Comparison of ENCODE assay signal across 21 cellular contexts in genomic region chr21:42664614-42665013, GRCh38. TPM values are rescaled to one million over a fixed set of nuclear protein-coding genes. Genes with fewer than 3 reads are reported as not detected.
DNase-seq lines count a peak whose midpoint lies in the region; ATAC-seq and TF ChIP-seq lines count a peak whose summit lies in the region.
"Had no signal": no experiment of that assay in that cellular context is flagged by ENCODE, and none has a peak within 500 bp of the region (broad histone marks: within the 10 kb centered on the region; RNA-seq: fewer than 3 reads in every experiment).

No MANE protein-coding gene starts in this region.

- no peak for ATAC-seq in HG03139 (IDR thresholded peaks at IDR 0.05; ENCODE audit: unreplicated experiment)
- ATAC-seq: GM23338 had no signal

- H3K4me3 ChIP-seq in SK-N-MC = no peak overlapping the region
- H3K4me3 ChIP-seq in endodermal cell (ENCODE audit: low read length) = no peak overlapping the region
- no peak overlapping the region for H3K4me3 ChIP-seq in trophoblast cell (ENCODE audit: low read depth, low read length)
- H3K4me3 ChIP-seq: GM23338, MG63 had no signal

- H3K9ac ChIP-seq in SK-N-MC (ENCODE audit: insufficient read length) (no peak overlapping the region), endodermal cell (ENCODE audit: extremely low read depth, low read length, poor library complexity, severe bottlenecking) (no peak overlapping the region), trophoblast cell (ENCODE audit: low read length) (no peak overlapping the region)

- WGBS in endodermal cell (ENCODE audit: insufficient coverage in 1 of 2, insufficient read length in 1 of 2), 2 experiments = 95 to 96% methylated on average over 9 to 10 of the region's 10 CpGs
- WGBS in trophoblast cell (ENCODE audit: extremely low coverage, insufficient coverage, insufficient read length) = no CpG with 5 or more reads among the region's 10 CpGs

- H3K36me3 ChIP-seq in SK-N-MC (ENCODE audit: insufficient read depth, low read length) (peaks cover 11% of the 10 kb centered on the region; the same call in 1 of the 2 replicates), endodermal cell (ENCODE audit: control insufficient read depth, insufficient read depth, low read length) (peaks cover 39% of the 10 kb centered on the region), trophoblast cell (ENCODE audit: control insufficient read depth in 1 of 2, insufficient read depth in 2 of 2, low read length in 2 of 2) (peaks cover 8 to 12% of the 10 kb centered on the region in 2 experiments)
- H3K36me3 ChIP-seq: MG63 had no signal

- H3K27ac Mint-ChIP-seq in nephron = peak overlapping the region; percentile 16 to 62 (median 44)
- H3K27ac Mint-ChIP-seq in endodermal cell = no peak overlapping the region
- H3K27ac Mint-ChIP-seq: GM23338 had no signal

- no peak for DNase-seq in SK-N-MC (ENCODE audit: low read depth, low spot score)
- DNase-seq in caudate nucleus (lab: John Stamatoyannopoulos, UW) = no peak
- no peak for DNase-seq in substantia nigra (lab: John Stamatoyannopoulos, UW)
- no peak for DNase-seq in endodermal cell
- DNase-seq in GF-D8 (lab: John Stamatoyannopoulos, UW) = no peak
- DNase-seq in trophoblast cell = no peak
- DNase-seq: AML-193; CD4-positive, alpha-beta memory T cell; COR-L47; DMS53; H9; IMR-90; KG1; NCI-H1105 treated with DMSO at 0.1 percent for 48 hours; NCI-H2029; NCI-H524 treated with DMSO at 0.1 percent for 48 hours; NCI-H774 had no signal

- H3K27me3 ChIP-seq in endodermal cell (ENCODE audit: control insufficient read depth, insufficient read depth, low read length, poor library complexity, severe bottlenecking) (no peaks in the 10 kb centered on the region), trophoblast cell (ENCODE audit: insufficient read depth, low read length) (no peaks in the 10 kb centered on the region)
- H3K27me3 ChIP-seq: MG63 had no signal

- H4K12ac ChIP-seq in trophoblast cell (ENCODE audit: low read depth, low read length) = no peak overlapping the region

- no peaks in the 10 kb centered on the region for H3K79me1 ChIP-seq in trophoblast cell (ENCODE audit: low read length)

- H2BK5ac ChIP-seq in trophoblast cell (ENCODE audit: low read depth, low read length, poor library complexity) = no peak overlapping the region

- H3K14ac ChIP-seq in trophoblast cell (ENCODE audit: low read length) = no peak overlapping the region

- no peak overlapping the region for H4K91ac ChIP-seq in trophoblast cell (ENCODE audit: low read depth, low read length)

- no peak overlapping the region for H3K4ac ChIP-seq in trophoblast cell (ENCODE audit: low read depth, low read length)

- H3K27ac ChIP-seq in SK-N-MC (peak overlapping the region; percentile 73; the same call in 1 of the 2 replicates), caudate nucleus (ENCODE audit: low read depth, low read length) (peak overlapping the region; percentile 52), substantia nigra (ENCODE audit: low read depth, low read length, poor library complexity, severe bottlenecking) (peak overlapping the region; percentile 85), endodermal cell (ENCODE audit: low read depth, low read length) (no peak overlapping the region), trophoblast cell (ENCODE audit: low read depth, low read length) (no peak overlapping the region)

- H3K9me3 ChIP-seq in SK-N-MC (ENCODE audit: low read depth, low read length) (no peaks in the 10 kb centered on the region), endodermal cell (ENCODE audit: control insufficient read depth, low read length) (no peaks in the 10 kb centered on the region), trophoblast cell (ENCODE audit: insufficient read depth, low read depth, low read length) (peaks cover 16% of the 10 kb centered on the region)
- H3K9me3 ChIP-seq: MG63 had no signal

- no peak overlapping the region for H2AK5ac ChIP-seq in trophoblast cell (ENCODE audit: low read length)

- H2AFZ ChIP-seq in trophoblast cell (ENCODE audit: insufficient read depth, low read length, poor library complexity) = no peak overlapping the region
- H2AFZ ChIP-seq: GM23338 had no signal

- H2BK120ac ChIP-seq in trophoblast cell (ENCODE audit: insufficient read depth, low read length, poor library complexity) = no peak overlapping the region

- H3K4me1 Mint-ChIP-seq in nephron (peaks cover 43% of the 10 kb centered on the region), endodermal cell (peaks cover 25% of the 10 kb centered on the region)
- H3K4me1 Mint-ChIP-seq: CD4-positive, alpha-beta memory T cell had no signal

- H3K36me3 Mint-ChIP-seq in nephron (ENCODE audit: low read depth) (peaks cover 10% of the 10 kb centered on the region), endodermal cell (ENCODE audit: low read depth) (peaks cover 31% of the 10 kb centered on the region)
- H3K36me3 Mint-ChIP-seq: CD4-positive, alpha-beta memory T cell had no signal

- H4K8ac ChIP-seq in trophoblast cell (ENCODE audit: low read depth, low read length) = no peak overlapping the region

- no peaks in the 10 kb centered on the region for H3K79me2 ChIP-seq in trophoblast cell (ENCODE audit: control insufficient read depth, insufficient read depth, low read length, poor library complexity)

- TF ChIP-seq CTCF in nephron (IDR thresholded peaks at IDR 0.05; ENCODE audit: unreplicated experiment in 3 of 3) (no peak), endodermal cell (conservative IDR thresholded peaks at IDR 0.05) (no peak)

- H3K27me3 Mint-ChIP-seq in nephron (ENCODE audit: low read depth) = no peaks in the 10 kb centered on the region
- H3K27me3 Mint-ChIP-seq in endodermal cell (ENCODE audit: insufficient read depth) = no peaks in the 10 kb centered on the region
- H3K27me3 Mint-ChIP-seq: CD4-positive, alpha-beta memory T cell had no signal

- peaks cover 11% of the 10 kb centered on the region for H3K4me1 ChIP-seq in endodermal cell (ENCODE audit: control insufficient read depth, insufficient read depth, low read length)
- no peaks in the 10 kb centered on the region for H3K4me1 ChIP-seq in trophoblast cell (ENCODE audit: control insufficient read depth in 1 of 2, insufficient read depth in 2 of 2, low read length in 2 of 2)

- H3K9me3 Mint-ChIP-seq in nephron (no peaks in the 10 kb centered on the region), endodermal cell (peaks cover 2% of the 10 kb centered on the region)
- H3K9me3 Mint-ChIP-seq: CD4-positive, alpha-beta memory T cell; GM23338; H9 had no signal

- H3K4me3 Mint-ChIP-seq in nephron (no peak overlapping the region), endodermal cell (no peak overlapping the region)
- H3K4me3 Mint-ChIP-seq: CD4-positive, alpha-beta memory T cell; GM23338; H9 had no signal

- H2BK12ac ChIP-seq in trophoblast cell (ENCODE audit: low read length) = no peak overlapping the region

- H3K18ac ChIP-seq in trophoblast cell (ENCODE audit: low read length) = no peak overlapping the region

- H3K23ac ChIP-seq in trophoblast cell (ENCODE audit: low read length) = no peak overlapping the region

- H3K4me2 ChIP-seq in trophoblast cell (ENCODE audit: low read length) = no peak overlapping the region
- H3K4me2 ChIP-seq: GM23338 had no signal

RNA-seq across cellular contexts. Expression of gene PDE9A, which starts 11.2 kb away (rescaled TPM):
- 10 to 100 TPM; 45.9 to 62.4 TPM for total RNA-seq in endodermal cell
- polyA plus RNA-seq in endodermal cell (2013, experiment 1 of 2) = 36.5 TPM
- polyA plus RNA-seq in endodermal cell (2013, experiment 2 of 2) = 34.3 TPM
- 17.4 and 18.5 TPM in 2 replicates for polyA plus RNA-seq in trophoblast cell (2013)

Comparison
In these comparisons a context has a peak if more than half of its experiments do, and no peak if none do; other contexts are left out.
1. H3K27ac ChIP-seq: peak in SK-N-MC (single experiment), caudate nucleus (single experiment) and substantia nigra (single experiment); none in endodermal cell (single experiment) and trophoblast cell (single experiment).